In the genomic region with DNA sequence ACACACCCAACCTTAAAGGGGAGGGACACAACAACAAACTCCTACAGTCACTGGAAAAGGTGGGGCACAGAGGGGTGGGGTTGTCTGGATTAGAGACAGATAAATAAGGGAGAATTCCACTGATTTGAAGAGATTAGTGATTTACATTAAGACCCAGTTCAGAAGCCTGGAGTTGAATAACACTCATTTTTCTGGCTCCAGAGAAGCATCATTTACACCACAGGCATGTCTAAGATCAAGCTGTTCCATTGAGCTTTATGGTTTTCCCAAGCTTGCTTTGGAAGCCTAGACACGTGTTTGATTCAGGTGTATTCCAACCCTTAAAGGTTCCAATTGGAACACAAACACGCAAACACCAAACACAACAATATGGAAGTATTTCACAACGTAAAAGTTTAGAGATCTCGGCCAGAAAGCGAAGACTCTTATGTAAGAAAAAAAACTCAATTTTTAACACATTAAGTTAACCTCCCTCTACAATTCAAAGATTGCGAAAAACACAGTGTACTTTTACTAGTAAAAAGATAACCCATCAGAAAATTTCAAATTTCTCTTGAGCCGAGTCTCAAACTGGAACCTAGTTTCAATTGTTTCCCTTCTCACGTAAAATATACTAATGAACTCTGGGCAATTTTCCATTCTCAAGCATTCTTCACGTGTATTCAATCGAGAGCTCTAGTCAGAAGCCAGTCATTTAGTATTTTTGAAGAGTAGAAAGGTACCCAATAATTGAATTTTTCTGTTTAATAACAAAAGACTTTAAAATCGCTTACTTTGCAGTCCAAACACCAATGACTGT, we compare ENCODE assay signal across 8 cellular contexts. TPM values are rescaled to one million over a fixed set of nuclear protein-coding genes. Genes with fewer than 3 reads are reported as not detected.
A peak's percentile ranks its signal among the peaks of the same experiment; 100 is the strongest.
DNase-seq lines count a peak whose midpoint lies in the region; ATAC-seq and TF ChIP-seq lines count a peak whose summit lies in the region.

No MANE protein-coding gene starts in this region.

- peak overlapping the region; percentile 67 for H3K27ac Mint-ChIP-seq in glutamatergic neuron (ENCODE audit: unreplicated experiment)
- peak overlapping the region; percentile 98 for H3K27ac Mint-ChIP-seq in stimulated activated memory B cell treated with anti-CD40 and anti-IgM and Interleukin-4, amounts not matched to agents 10 μg/mL and 1 μg/mL and 100 μg/mL, for 72 hours

- DNase-seq in NCI-H82 (lab: John Stamatoyannopoulos, UW): peak; percentile 71
- no peak for DNase-seq in NCI-H82 treated with DMSO at 0.1 percent for 48 hours (lab: John Stamatoyannopoulos, UW; ENCODE audit: unreplicated experiment)
- DNase-seq in glutamatergic neuron: no peak
- DNase-seq in D341Med (ENCODE audit: low spot score): no peak
- no peak for DNase-seq in NCI-H774 (lab: John Stamatoyannopoulos, UW)

- H3K4me1 Mint-ChIP-seq in glutamatergic neuron (ENCODE audit: low read depth, unreplicated experiment): peaks cover 39% of the 10 kb centered on the region
- peaks cover 52% of the 10 kb centered on the region for H3K4me1 Mint-ChIP-seq in stimulated activated memory B cell treated with anti-CD40 and anti-IgM and Interleukin-4, amounts not matched to agents 10 μg/mL and 1 μg/mL and 100 μg/mL, for 72 hours

- H3K27me3 Mint-ChIP-seq in glutamatergic neuron (ENCODE audit: unreplicated experiment): peaks cover 17% of the 10 kb centered on the region
- H3K27me3 Mint-ChIP-seq in stimulated activated memory B cell treated with anti-CD40 and anti-IgM and Interleukin-4, amounts not matched to agents 10 μg/mL and 1 μg/mL and 100 μg/mL, for 72 hours: no peaks in the 10 kb centered on the region

- no peak for ATAC-seq in stimulated activated memory B cell treated with anti-CD40 and anti-IgM and Interleukin-4, amounts not matched to agents 10 μg/mL and 1 μg/mL and 100 μg/mL, for 72 hours
- ATAC-seq in HG02571 (IDR thresholded peaks at IDR 0.05; ENCODE audit: unreplicated experiment): no peak

- H3K4me3 Mint-ChIP-seq in glutamatergic neuron (ENCODE audit: unreplicated experiment): peak overlapping the region; percentile 99
- peak overlapping the region; percentile 97 for H3K4me3 Mint-ChIP-seq in stimulated activated memory B cell treated with anti-CD40 and anti-IgM and Interleukin-4, amounts not matched to agents 10 μg/mL and 1 μg/mL and 100 μg/mL, for 72 hours

- peaks cover 5% of the 10 kb centered on the region for H3K36me3 Mint-ChIP-seq in glutamatergic neuron (ENCODE audit: unreplicated experiment)
- peaks cover 39% of the 10 kb centered on the region for H3K36me3 Mint-ChIP-seq in stimulated activated memory B cell treated with anti-CD40 and anti-IgM and Interleukin-4, amounts not matched to agents 10 μg/mL and 1 μg/mL and 100 μg/mL, for 72 hours

- TF ChIP-seq CTCF in VCaP (conservative IDR thresholded peaks at IDR 0.05) (no peak), glutamatergic neuron (IDR thresholded peaks at IDR 0.05; ENCODE audit: partially characterized antibody, unreplicated experiment) (no peak)

- H3K27ac ChIP-seq in VCaP: peak overlapping the region; percentile 98; the same call in 1 of the 2 replicates

- H3K9me3 Mint-ChIP-seq in glutamatergic neuron (ENCODE audit: unreplicated experiment): peaks cover 18% of the 10 kb centered on the region
- H3K9me3 Mint-ChIP-seq in stimulated activated memory B cell treated with anti-CD40 and anti-IgM and Interleukin-4, amounts not matched to agents 10 μg/mL and 1 μg/mL and 100 μg/mL, for 72 hours: no peaks in the 10 kb centered on the region

RNA-seq across cellular contexts. Expression of a gene that starts 2.1 kb away (rescaled TPM):
- total RNA-seq in glutamatergic neuron (ENCODE audit: unreplicated experiment): 160 TPM
